In genomic region chr5:60943624-60944023, GRCh38 we compare ENCODE assay signal across 14 cellular contexts. TPM values are rescaled to one million over a fixed set of nuclear protein-coding genes. Genes with fewer than 3 reads are reported as not detected.
DNase-seq lines count a peak whose midpoint lies in the region; ATAC-seq lines count a peak whose summit lies in the region.
"Had no signal": no experiment of that assay in that cellular context is flagged by ENCODE, and none has a peak within 500 bp of the region (broad histone marks: within the 10 kb centered on the region; RNA-seq: fewer than 3 reads in every experiment).

No MANE protein-coding gene starts in this region.

- H3K27ac Mint-ChIP-seq in CD4-positive, CD25-positive, alpha-beta regulatory T cell = no peak overlapping the region

- H3K4me1 Mint-ChIP-seq in CD4-positive, CD25-positive, alpha-beta regulatory T cell = peaks cover 15 to 27% (median 25%) of the 10 kb centered on the region in 4 donors

- peaks cover 28% of the 10 kb centered on the region for H3K4me1 ChIP-seq in CD4-positive, CD25-positive, alpha-beta regulatory T cell (ENCODE audit: control insufficient read depth, insufficient read depth, low read length, poor library complexity, severe bottlenecking)
- H3K4me1 ChIP-seq in iPS-18a (ENCODE audit: control insufficient read depth, low read depth, low read length) = peaks cover 10% of the 10 kb centered on the region

- no peaks in the 10 kb centered on the region for H3K27me3 Mint-ChIP-seq in CD4-positive, CD25-positive, alpha-beta regulatory T cell

- no peak for ATAC-seq in CD4-positive, CD25-positive, alpha-beta regulatory T cell (ENCODE audit: low read depth in 2 of 2)
- ATAC-seq in GM19463 (IDR thresholded peaks at IDR 0.05; ENCODE audit: unreplicated experiment) = no peak

- H3K9ac ChIP-seq in iPS-18a (ENCODE audit: low read length) = peak overlapping the region; percentile 39

- H3K4me3 Mint-ChIP-seq in CD4-positive, CD25-positive, alpha-beta regulatory T cell = no peak overlapping the region

- peak overlapping the region; percentile 100 for H3K4me3 ChIP-seq in CD4-positive, CD25-positive, alpha-beta regulatory T cell (ENCODE audit: low read depth, low read length)
- H3K4me3 ChIP-seq in iPS-18a (ENCODE audit: low read length) = peak overlapping the region; percentile 97

- H3K27ac ChIP-seq in CD4-positive, CD25-positive, alpha-beta regulatory T cell (ENCODE audit: insufficient read depth, low read length, poor library complexity, severe bottlenecking) = no peak overlapping the region
- H3K27ac ChIP-seq in iPS-18a (ENCODE audit: low read length) = no peak overlapping the region
- H3K27ac ChIP-seq: HL-60, WERI-Rb-1 had no signal

- no peaks in the 10 kb centered on the region for H3K27me3 ChIP-seq in CD4-positive, CD25-positive, alpha-beta regulatory T cell (ENCODE audit: control insufficient read depth, insufficient read depth, low read length)
- H3K27me3 ChIP-seq in iPS-18a (ENCODE audit: control insufficient read depth, insufficient read depth, low read length) = peaks cover 12% of the 10 kb centered on the region
- H3K27me3 ChIP-seq: esophagus squamous epithelium had no signal

- H3K36me3 ChIP-seq in CD4-positive, CD25-positive, alpha-beta regulatory T cell (ENCODE audit: control insufficient read depth, insufficient read depth, low read length) = peaks cover 6% of the 10 kb centered on the region
- H3K36me3 ChIP-seq in iPS-18a (ENCODE audit: control insufficient read depth, low read depth, low read length) = no peaks in the 10 kb centered on the region
- H3K36me3 ChIP-seq: esophagus squamous epithelium had no signal

- peaks cover 0 to 1% (median 0%) of the 10 kb centered on the region in 7 donors for H3K9me3 Mint-ChIP-seq in CD4-positive, CD25-positive, alpha-beta regulatory T cell
- H3K9me3 Mint-ChIP-seq: neural crest cell had no signal

- intact Hi-C loops in posterior vena cava (cut with DNase I) = loop anchor here in 1 of 2 donors (10.0 kb wide), 1 partner anchor 391 kb away; the partner anchor contains the start of gene ZSWIM6

- no peaks in the 10 kb centered on the region for H3K9me3 ChIP-seq in CD4-positive, CD25-positive, alpha-beta regulatory T cell (ENCODE audit: control insufficient read depth in 2 of 2, low read length in 2 of 2)
- H3K9me3 ChIP-seq in iPS-18a (ENCODE audit: control insufficient read depth, low read depth, low read length) = no peaks in the 10 kb centered on the region
- H3K9me3 ChIP-seq: esophagus squamous epithelium had no signal

- DNase-seq in CD4-positive, CD25-positive, alpha-beta regulatory T cell = no peak
- DNase-seq in HT1080 (ENCODE audit: low read depth) (peak; percentile 25), RKO (ENCODE audit: low spot score) (peak; percentile 80), NCI-H526 (lab: John Stamatoyannopoulos, UW) (no peak), NCI-H345 (lab: John Stamatoyannopoulos, UW) (no peak), posterior vena cava (ENCODE audit: low spot score) (no peak)
- DNase-seq: activated T-cell treated with anti-CD3 and anti-CD28 coated beads, Interleukin-2, amount 50 U/mL, for 48 hours; esophagus squamous epithelium; NCI-H1694 treated with DMSO at 0.1 percent for 48 hours; WERI-Rb-1 had no signal

- no peaks in the 10 kb centered on the region for H3K36me3 Mint-ChIP-seq in CD4-positive, CD25-positive, alpha-beta regulatory T cell

RNA-seq across cellular contexts. Expression of gene ERCC8, which starts 1.2 kb away (rescaled TPM):
- 6.1 TPM for total RNA-seq in CD4-positive, CD25-positive, alpha-beta regulatory T cell
- 10 to 100 TPM; 10.2 to 16.2 (median 12.0) TPM for polyA plus RNA-seq in CD4-positive, CD25-positive, alpha-beta regulatory T cell
- total RNA-seq in HT1080 (2014; rRNA removed; shearing (Covaris generic)) = 9.2 and 12.0 TPM in 2 replicates
- 11.4 TPM in 2 replicates for polyA plus RNA-seq in HT1080 (2015; cell fraction: cytosol; rRNA removed)
- 7.2 and 10.0 TPM in 2 replicates for polyA plus RNA-seq in HT1080 (2015; cell fraction: nucleus; rRNA removed)
- total RNA-seq in posterior vena cava = 10 to 100 TPM in 1 of 2 donors, 1 to 10 TPM in 1; 9.4 to 12.2 TPM

RNA-seq across cellular contexts. Expression of gene NDUFAF2, which starts 1.4 kb away (rescaled TPM):
- total RNA-seq in CD4-positive, CD25-positive, alpha-beta regulatory T cell = 11.2 TPM
- polyA plus RNA-seq in CD4-positive, CD25-positive, alpha-beta regulatory T cell = 10 to 100 TPM; 29.8 to 37.6 (median 35.4) TPM
- 45.8 and 51.9 TPM in 2 replicates for total RNA-seq in HT1080 (2014; rRNA removed; shearing (Covaris generic))
- polyA plus RNA-seq in HT1080 (2015; cell fraction: cytosol; rRNA removed) = 48.1 and 49.0 TPM in 2 replicates
- 10.0 and 19.5 TPM in 2 replicates for polyA plus RNA-seq in HT1080 (2015; cell fraction: nucleus; rRNA removed)
- total RNA-seq in posterior vena cava = 10 to 100 TPM; 28.3 to 45.0 TPM

Comparison
In these comparisons a context has a peak if more than half of its experiments do, and no peak if none do; other contexts are left out.
1. DNase-seq: peak in HT1080 (single experiment) and RKO (single experiment); none in CD4-positive, CD25-positive, alpha-beta regulatory T cell (0 of 3), NCI-H526 (0 of 2), NCI-H345 (single experiment) and posterior vena cava (single experiment).